ENCODE assay signal across 1 cellular context in the genomic region with DNA sequence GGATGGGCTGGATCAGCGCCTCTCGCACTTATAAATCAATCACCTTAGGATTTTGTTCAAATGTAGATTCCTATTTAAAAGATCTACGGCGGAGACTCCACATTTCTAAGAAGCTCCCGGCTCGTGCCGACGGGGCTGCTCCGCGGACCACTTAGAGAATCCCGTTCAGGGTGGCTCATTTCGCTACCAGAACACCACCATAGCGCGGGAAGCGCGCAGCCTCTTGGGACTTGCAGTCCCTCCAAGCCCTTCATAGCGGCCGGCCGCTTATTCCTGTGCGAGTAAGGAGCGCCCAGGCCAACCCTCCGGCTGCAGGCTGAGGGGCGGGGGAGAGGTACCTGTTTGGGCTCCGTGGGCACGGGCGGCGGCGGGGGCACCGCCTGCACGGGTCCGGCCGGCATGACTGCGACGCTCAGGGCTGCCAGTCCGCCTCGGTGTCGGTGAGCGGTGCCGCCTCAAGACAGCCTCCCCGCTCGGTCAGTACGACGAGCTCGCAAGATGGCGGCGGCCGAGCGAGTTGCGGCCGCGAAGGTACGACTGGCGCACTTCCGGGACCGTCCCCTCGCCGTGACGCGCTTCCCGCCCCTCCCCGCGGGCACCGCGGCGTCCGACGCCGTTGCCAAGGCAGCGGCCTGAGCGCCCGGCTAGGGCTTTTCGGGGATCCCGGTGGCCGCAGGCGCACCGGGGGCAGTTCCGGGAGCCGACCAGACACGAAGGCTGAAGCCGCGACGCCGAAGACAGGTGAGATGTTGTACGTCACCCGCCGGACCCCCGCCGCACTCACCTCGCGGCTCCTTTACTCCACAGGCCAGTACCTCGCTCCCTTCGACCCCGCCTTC.
TF ChIP-seq lines count a peak whose summit lies in the region.

Gene CCDC157, plus strand, starts transcription at position 616 of the 839 bp plus-strand sequence. CDS start 8,994 bp downstream, outside the sequence.
Gene SF3A1, minus strand, starts transcription at position 503 of the 839 bp plus-strand sequence. Its CDS starts 102 bp downstream, at position 401.

TF ChIP-seq in HepG2, 621 proteins besides CTCF, POLR2A, EP300 and RAD21 (continued from another document and continues in another):
- TF ChIP-seq, protein P1, sequence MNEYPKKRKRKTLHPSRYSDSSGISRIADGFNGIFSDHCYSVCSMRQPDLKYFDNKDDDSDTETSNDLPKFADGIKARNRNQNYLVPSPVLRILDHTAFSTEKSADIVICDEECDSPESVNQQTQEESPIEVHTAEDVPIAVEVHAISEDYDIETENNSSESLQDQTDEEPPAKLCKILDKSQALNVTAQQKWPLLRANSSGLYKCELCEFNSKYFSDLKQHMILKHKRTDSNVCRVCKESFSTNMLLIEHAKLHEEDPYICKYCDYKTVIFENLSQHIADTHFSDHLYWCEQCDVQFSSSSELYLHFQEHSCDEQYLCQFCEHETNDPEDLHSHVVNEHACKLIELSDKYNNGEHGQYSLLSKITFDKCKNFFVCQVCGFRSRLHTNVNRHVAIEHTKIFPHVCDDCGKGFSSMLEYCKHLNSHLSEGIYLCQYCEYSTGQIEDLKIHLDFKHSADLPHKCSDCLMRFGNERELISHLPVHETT (CRISPR knock-in tag; conservative IDR thresholded peaks at IDR 0.05) = 0 out of 2 replicates have a peak, but pooled peaks have one; percentile 61
- TF ChIP-seq NFKBIZ (CRISPR knock-in tag; IDR thresholded peaks at IDR 0.05) = no peak
- peak; percentile 81 for TF ChIP-seq ZNF564 (CRISPR knock-in tag; IDR thresholded peaks at IDR 0.05)
- no peak for TF ChIP-seq MTA3 (CRISPR knock-in tag; IDR thresholded peaks at IDR 0.05)
- peak; percentile 100 for TF ChIP-seq PHF8 (CRISPR knock-in tag; IDR thresholded peaks at IDR 0.05)
- TF ChIP-seq SUZ12 (IDR thresholded peaks at IDR 0.05; ENCODE audit: low read depth, low read length) = peak; percentile 39; the same call in 1 of the 2 replicates
- TF ChIP-seq MBD4 (IDR thresholded peaks at IDR 0.05; ENCODE audit: borderline replicate concordance, low read length) = no peak
- no peak for TF ChIP-seq ZMYM3 (CRISPR knock-in tag; IDR thresholded peaks at IDR 0.05)
- TF ChIP-seq SP1 (IDR thresholded peaks at IDR 0.05) = no peak
- peak; percentile 58 for TF ChIP-seq SP1 (CRISPR knock-in tag; IDR thresholded peaks at IDR 0.05)
- peak; percentile 92 for TF ChIP-seq CREB1 (IDR thresholded peaks at IDR 0.05)
- TF ChIP-seq CREB1 (CRISPR knock-in tag; IDR thresholded peaks at IDR 0.05) = peak; percentile 89
- TF ChIP-seq MAFK (conservative IDR thresholded peaks at IDR 0.05 in 1 of 2, IDR thresholded peaks at IDR 0.05 in 1 of 2; ENCODE audit: low read length in 2 of 2) = no peak
- TF ChIP-seq, protein P2, sequence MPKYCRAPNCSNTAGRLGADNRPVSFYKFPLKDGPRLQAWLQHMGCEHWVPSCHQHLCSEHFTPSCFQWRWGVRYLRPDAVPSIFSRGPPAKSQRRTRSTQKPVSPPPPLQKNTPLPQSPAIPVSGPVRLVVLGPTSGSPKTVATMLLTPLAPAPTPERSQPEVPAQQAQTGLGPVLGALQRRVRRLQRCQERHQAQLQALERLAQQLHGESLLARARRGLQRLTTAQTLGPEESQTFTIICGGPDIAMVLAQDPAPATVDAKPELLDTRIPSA (CRISPR knock-in tag; IDR thresholded peaks at IDR 0.05; ENCODE audit: borderline replicate concordance) = peak; percentile 51; the same call in 1 of the 2 replicates
- TF ChIP-seq ZNF512 (CRISPR knock-in tag; IDR thresholded peaks at IDR 0.05) = no peak
- no peak for TF ChIP-seq RORA (CRISPR knock-in tag; IDR thresholded peaks at IDR 0.05)
- TF ChIP-seq NFKB2 (CRISPR knock-in tag; IDR thresholded peaks at IDR 0.05; ENCODE audit: borderline replicate concordance) = peak; percentile 83; the same call in 1 of the 2 replicates
- TF ChIP-seq XRCC5 (optimal IDR thresholded peaks at IDR 0.05; ENCODE audit: low read length) = no peak
- no peak for TF ChIP-seq ZNF253 (CRISPR knock-in tag; IDR thresholded peaks at IDR 0.05; ENCODE audit: borderline replicate concordance)
- no peak for TF ChIP-seq TBL1XR1 (IDR thresholded peaks at IDR 0.05; ENCODE audit: borderline replicate concordance, low read length, partially characterized antibody)
- TF ChIP-seq ZNF12 (CRISPR knock-in tag; IDR thresholded peaks at IDR 0.05) = 0 out of 2 replicates have a peak, but pooled peaks have one; percentile 15
- TF ChIP-seq GABPB1 (CRISPR knock-in tag; IDR thresholded peaks at IDR 0.05) = peak; percentile 98
- TF ChIP-seq, protein P3, sequence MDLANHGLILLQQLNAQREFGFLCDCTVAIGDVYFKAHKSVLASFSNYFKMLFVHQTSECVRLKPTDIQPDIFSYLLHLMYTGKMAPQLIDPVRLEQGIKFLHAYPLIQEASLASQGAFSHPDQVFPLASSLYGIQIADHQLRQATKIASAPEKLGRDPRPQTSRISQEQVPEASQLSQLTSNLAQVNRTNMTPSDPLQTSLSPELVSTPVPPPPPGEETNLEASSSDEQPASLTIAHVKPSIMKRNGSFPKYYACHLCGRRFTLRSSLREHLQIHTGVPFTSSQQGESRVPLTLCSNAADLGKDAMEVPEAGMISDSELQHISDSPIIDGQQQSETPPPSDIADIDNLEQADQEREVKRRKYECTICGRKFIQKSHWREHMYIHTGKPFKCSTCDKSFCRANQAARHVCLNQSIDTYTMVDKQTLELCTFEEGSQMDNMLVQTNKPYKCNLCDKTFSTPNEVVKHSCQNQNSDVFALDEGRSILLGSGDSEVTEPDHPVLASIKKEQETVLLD (CRISPR knock-in tag; IDR thresholded peaks at IDR 0.05; ENCODE audit: low read depth) = no peak
- TF ChIP-seq, protein P4, sequence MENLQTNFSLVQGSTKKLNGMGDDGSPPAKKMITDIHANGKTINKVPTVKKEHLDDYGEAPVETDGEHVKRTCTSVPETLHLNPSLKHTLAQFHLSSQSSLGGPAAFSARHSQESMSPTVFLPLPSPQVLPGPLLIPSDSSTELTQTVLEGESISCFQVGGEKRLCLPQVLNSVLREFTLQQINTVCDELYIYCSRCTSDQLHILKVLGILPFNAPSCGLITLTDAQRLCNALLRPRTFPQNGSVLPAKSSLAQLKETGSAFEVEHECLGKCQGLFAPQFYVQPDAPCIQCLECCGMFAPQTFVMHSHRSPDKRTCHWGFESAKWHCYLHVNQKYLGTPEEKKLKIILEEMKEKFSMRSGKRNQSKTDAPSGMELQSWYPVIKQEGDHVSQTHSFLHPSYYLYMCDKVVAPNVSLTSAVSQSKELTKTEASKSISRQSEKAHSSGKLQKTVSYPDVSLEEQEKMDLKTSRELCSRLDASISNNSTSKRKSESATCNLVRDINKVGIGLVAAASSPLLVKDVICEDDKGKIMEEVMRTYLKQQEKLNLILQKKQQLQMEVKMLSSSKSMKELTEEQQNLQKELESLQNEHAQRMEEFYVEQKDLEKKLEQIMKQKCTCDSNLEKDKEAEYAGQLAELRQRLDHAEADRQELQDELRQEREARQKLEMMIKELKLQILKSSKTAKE (CRISPR knock-in tag; IDR thresholded peaks at IDR 0.05; ENCODE audit: borderline replicate concordance) = no peak
- TF ChIP-seq MXD4 (CRISPR knock-in tag; IDR thresholded peaks at IDR 0.05) = peak; percentile 65
- peak; percentile 56; the same call in 1 of the 2 replicates for TF ChIP-seq ATF2 (CRISPR knock-in tag; IDR thresholded peaks at IDR 0.05)
- TF ChIP-seq ZKSCAN1 (IDR thresholded peaks at IDR 0.05; ENCODE audit: low read length) = no peak
- no peak for TF ChIP-seq ZNF615 (CRISPR knock-in tag; IDR thresholded peaks at IDR 0.05; ENCODE audit: borderline replicate concordance)
- TF ChIP-seq, protein P5, sequence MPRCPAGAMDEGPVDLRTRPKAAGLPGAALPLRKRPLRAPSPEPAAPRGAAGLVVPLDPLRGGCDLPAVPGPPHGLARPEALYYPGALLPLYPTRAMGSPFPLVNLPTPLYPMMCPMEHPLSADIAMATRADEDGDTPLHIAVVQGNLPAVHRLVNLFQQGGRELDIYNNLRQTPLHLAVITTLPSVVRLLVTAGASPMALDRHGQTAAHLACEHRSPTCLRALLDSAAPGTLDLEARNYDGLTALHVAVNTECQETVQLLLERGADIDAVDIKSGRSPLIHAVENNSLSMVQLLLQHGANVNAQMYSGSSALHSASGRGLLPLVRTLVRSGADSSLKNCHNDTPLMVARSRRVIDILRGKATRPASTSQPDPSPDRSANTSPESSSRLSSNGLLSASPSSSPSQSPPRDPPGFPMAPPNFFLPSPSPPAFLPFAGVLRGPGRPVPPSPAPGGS (CRISPR knock-in tag; IDR thresholded peaks at IDR 0.05) = peak; percentile 68; the same call in 1 of the 2 replicates
- no peak for TF ChIP-seq ZC3H13 (CRISPR knock-in tag; IDR thresholded peaks at IDR 0.05)
- TF ChIP-seq PAF1 (CRISPR knock-in tag; IDR thresholded peaks at IDR 0.05) = no peak
- TF ChIP-seq, protein P6, sequence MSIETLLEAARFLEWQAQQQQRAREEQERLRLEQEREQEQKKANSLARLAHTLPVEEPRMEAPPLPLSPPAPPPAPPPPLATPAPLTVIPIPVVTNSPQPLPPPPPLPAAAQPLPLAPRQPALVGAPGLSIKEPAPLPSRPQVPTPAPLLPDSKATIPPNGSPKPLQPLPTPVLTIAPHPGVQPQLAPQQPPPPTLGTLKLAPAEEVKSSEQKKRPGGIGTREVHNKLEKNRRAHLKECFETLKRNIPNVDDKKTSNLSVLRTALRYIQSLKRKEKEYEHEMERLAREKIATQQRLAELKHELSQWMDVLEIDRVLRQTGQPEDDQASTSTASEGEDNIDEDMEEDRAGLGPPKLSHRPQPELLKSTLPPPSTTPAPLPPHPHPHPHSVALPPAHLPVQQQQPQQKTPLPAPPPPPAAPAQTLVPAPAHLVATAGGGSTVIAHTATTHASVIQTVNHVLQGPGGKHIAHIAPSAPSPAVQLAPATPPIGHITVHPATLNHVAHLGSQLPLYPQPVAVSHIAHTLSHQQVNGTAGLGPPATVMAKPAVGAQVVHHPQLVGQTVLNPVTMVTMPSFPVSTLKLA (IDR thresholded peaks at IDR 0.05) = peak; percentile 5; the same call in 1 of the 2 replicates
- TF ChIP-seq MTERF4 (CRISPR knock-in tag; IDR thresholded peaks at IDR 0.05) = peak; percentile 49
- TF ChIP-seq ZNF546 (CRISPR knock-in tag; conservative IDR thresholded peaks at IDR 0.05) = no peak; the same call in 1 of the 2 replicates
- TF ChIP-seq FLYWCH1 (CRISPR knock-in tag; IDR thresholded peaks at IDR 0.05) = no peak
- TF ChIP-seq IKZF1 (IDR thresholded peaks at IDR 0.05) = no peak
- no peak for TF ChIP-seq MATR3 (CRISPR knock-in tag; IDR thresholded peaks at IDR 0.05)
- TF ChIP-seq, protein P7, sequence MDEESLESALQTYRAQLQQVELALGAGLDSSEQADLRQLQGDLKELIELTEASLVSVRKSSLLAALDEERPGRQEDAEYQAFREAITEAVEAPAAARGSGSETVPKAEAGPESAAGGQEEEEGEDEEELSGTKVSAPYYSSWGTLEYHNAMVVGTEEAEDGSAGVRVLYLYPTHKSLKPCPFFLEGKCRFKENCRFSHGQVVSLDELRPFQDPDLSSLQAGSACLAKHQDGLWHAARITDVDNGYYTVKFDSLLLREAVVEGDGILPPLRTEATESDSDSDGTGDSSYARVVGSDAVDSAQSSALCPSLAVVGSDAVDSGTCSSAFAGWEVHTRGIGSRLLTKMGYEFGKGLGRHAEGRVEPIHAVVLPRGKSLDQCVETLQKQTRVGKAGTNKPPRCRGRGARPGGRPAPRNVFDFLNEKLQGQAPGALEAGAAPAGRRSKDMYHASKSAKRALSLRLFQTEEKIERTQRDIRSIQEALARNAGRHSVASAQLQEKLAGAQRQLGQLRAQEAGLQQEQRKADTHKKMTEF (CRISPR knock-in tag; IDR thresholded peaks at IDR 0.05) = peak; percentile 93
- TF ChIP-seq ATRX (CRISPR knock-in tag; IDR thresholded peaks at IDR 0.05; ENCODE audit: borderline replicate concordance) = no peak
- TF ChIP-seq, protein P8, sequence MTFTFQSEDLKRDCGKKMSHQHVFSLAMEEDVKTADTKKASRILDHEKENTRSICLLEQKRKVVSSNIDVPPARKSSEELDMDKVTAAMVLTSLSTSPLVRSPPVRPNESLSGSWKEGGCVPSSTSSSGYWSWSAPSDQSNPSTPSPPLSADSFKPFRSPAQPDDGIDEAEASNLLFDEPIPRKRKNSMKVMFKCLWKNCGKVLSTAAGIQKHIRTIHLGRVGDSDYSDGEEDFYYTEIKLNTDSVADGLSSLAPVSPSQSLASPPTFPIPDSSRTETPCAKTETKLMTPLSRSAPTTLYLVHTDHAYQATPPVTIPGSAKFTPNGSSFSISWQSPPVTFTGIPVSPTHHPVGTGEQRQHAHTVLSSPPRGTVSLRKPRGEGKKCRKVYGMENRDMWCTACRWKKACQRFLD (CRISPR knock-in tag; IDR thresholded peaks at IDR 0.05; ENCODE audit: borderline replicate concordance) = peak; percentile 60
- no peak; the same call in 1 of the 2 replicates for TF ChIP-seq ZNF180 (CRISPR knock-in tag; IDR thresholded peaks at IDR 0.05; ENCODE audit: borderline replicate concordance, low read depth)
- 0 out of 2 replicates have a peak, but pooled peaks have one; percentile 27 for TF ChIP-seq ZNF879 (CRISPR knock-in tag; IDR thresholded peaks at IDR 0.05)
